8 cellular contexts compared by ENCODE assay signal in genomic region chr12:68610435-68611093, GRCh38. TPM values are rescaled to one million over a fixed set of nuclear protein-coding genes. Genes with fewer than 3 reads are reported as not detected.
DNase-seq lines count a peak whose midpoint lies in the region; ATAC-seq and TF ChIP-seq lines count a peak whose summit lies in the region.

Gene RAP1B, plus strand, starts transcription at chr12:68610899. Its CDS starts 37,826 bp downstream, at chr12:68648725.

- no peak for TF ChIP-seq CTCF in choroid plexus epithelial cell (conservative IDR thresholded peaks at IDR 0.05; ENCODE audit: low read depth, low read length)

- peak within 1 kb of the TSS; percentile 91 for H3K4me3 ChIP-seq in choroid plexus epithelial cell (ENCODE audit: low read depth, low read length)

- peak; percentile 88 for ATAC-seq in HG03432 (IDR thresholded peaks at IDR 0.05; ENCODE audit: unreplicated experiment)

- peak; percentile 94 for DNase-seq in Ammon's horn (ENCODE audit: low spot score)
- DNase-seq in NCI-H460 (ENCODE audit: extremely low read depth, low read depth), result peak; percentile 90
- peak; percentile 86 to 88 for DNase-seq in activated CD4-positive, alpha-beta T cell treated with anti-CD3 and anti-CD28 coated beads for 4 hours
- peak; percentile 93 for DNase-seq in choroid plexus epithelial cell (ENCODE audit: low read depth)
- peak; percentile 93 for DNase-seq in kidney tubule cell (ENCODE audit: low spot score)
- DNase-seq in stimulated activated CD4-positive, alpha-beta T cell treated with anti-CD3 and anti-CD28 coated beads, Interleukin-1b, Interleukin-23, amount 100 ng/mL, for 1 hour (ENCODE audit: low read depth in 2 of 2), result peak; percentile 69 to 77

- TF ChIP-seq POLR2A in GM19193 (IDR thresholded peaks at IDR 0.05; ENCODE audit: extremely low read depth, insufficient read depth, insufficient read length), result peak; percentile 97

RNA-seq across cellular contexts. Expression of gene RAP1B, which starts in this region (rescaled TPM):
- 116 and 146 TPM in 2 replicates for total RNA-seq in NCI-H460 (2014; rRNA removed; shearing (Covaris generic))
- 180 and 183 TPM in 2 replicates for polyA plus RNA-seq in NCI-H460 (2014; cell fraction: nucleus; rRNA removed)

Comparison
In these comparisons a context has a peak if more than half of its experiments do, and no peak if none do; other contexts are left out.
1. Peak in every context shown above with its lines: DNase-seq, ATAC-seq and H3K4me3 ChIP-seq.